Comparison of ENCODE assay signal across 22 cellular contexts in the genomic region with DNA sequence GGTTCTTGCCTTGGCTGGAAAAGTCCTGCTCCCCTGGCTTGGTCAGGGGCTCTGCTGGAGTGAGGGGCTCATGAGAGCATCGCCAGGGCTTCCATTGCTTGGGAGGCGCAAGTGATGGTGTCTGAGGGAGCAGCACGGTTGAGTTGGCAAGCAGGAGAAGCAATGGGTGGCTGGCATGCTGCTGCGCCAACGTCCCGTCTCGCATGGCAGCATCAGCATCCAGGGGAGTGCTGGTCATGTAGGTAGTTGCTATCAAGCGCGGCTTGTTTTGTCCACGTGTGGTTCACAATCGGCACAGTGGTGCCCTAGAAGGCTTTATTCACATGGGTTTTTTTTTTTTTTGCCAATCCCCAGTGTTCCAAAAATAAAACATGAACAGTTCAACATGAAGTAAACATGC. TPM values are rescaled to one million over a fixed set of nuclear protein-coding genes. Genes with fewer than 3 reads are reported as not detected.
DNase-seq lines count a peak whose midpoint lies in the region; ATAC-seq, FAIRE-seq and TF ChIP-seq lines count a peak whose summit lies in the region.
"Had no signal": no experiment of that assay in that cellular context is flagged by ENCODE, and none has a peak within 500 bp of the region (broad histone marks: within the 10 kb centered on the region; RNA-seq: fewer than 3 reads in every experiment).

No MANE protein-coding gene starts in this region.

- H3K9ac ChIP-seq in BLaER1 = no peak overlapping the region
- no peak overlapping the region for H3K9ac ChIP-seq in KMS-11
- H3K9ac ChIP-seq: BLaER1 treated with 17β-estradiol and CSF1 and Interleukin-3, amounts not matched to agents 10 nM and 100 nM had no signal

- peaks cover 43% of the 10 kb centered on the region for H3K4me1 ChIP-seq in BLaER1
- peaks cover 23% of the 10 kb centered on the region for H3K4me1 ChIP-seq in KMS-11 (ENCODE audit: low read depth, poor library complexity, severe bottlenecking)
- peaks cover 0 to 29% (median 20%) of the 10 kb centered on the region in 4 donors for H3K4me1 ChIP-seq in sigmoid colon
- H3K4me1 ChIP-seq in pancreas = peaks cover 0 to 6% (median 0%) of the 10 kb centered on the region in 3 donors

- H3K27ac ChIP-seq in BLaER1 (no peak overlapping the region), KMS-11 (peak overlapping the region; percentile 27; the same call in 1 of the 2 replicates), sigmoid colon (no peak overlapping the region), pancreas (no peak overlapping the region)
- H3K27ac ChIP-seq: BLaER1 treated with 17β-estradiol and CSF1 and Interleukin-3, amounts not matched to agents 10 nM and 100 nM; SJSA1 had no signal

- ATAC-seq in pancreas (no peak), GM18873 (IDR thresholded peaks at IDR 0.05; ENCODE audit: low FRiP score, unreplicated experiment) (no peak)

- FAIRE-seq in pancreas (lab: Jason Lieb, UNC) = no peak
- FAIRE-seq: GM18507, GM19239, H54, RCC 7860 had no signal

- TF ChIP-seq EP300 in sigmoid colon (IDR thresholded peaks at IDR 0.05) = no peak

- no peak for TF ChIP-seq CTCF in KMS-11 (conservative IDR thresholded peaks at IDR 0.05; ENCODE audit: low read depth, low read length)
- TF ChIP-seq CTCF in sigmoid colon (IDR thresholded peaks at IDR 0.05) = no peak
- TF ChIP-seq CTCF in pancreas (IDR thresholded peaks at IDR 0.05) = no peak
- no peak for TF ChIP-seq CTCF in GM10266 (IDR thresholded peaks at IDR 0.05; ENCODE audit: control insufficient read depth, insufficient read depth, low read depth, missing control alignments)

- H3K9me3 ChIP-seq in BLaER1 = no peaks in the 10 kb centered on the region
- no peaks in the 10 kb centered on the region for H3K9me3 ChIP-seq in sigmoid colon
- H3K9me3 ChIP-seq in pancreas = no peaks in the 10 kb centered on the region
- H3K9me3 ChIP-seq: BLaER1 treated with 17β-estradiol and CSF1 and Interleukin-3, amounts not matched to agents 10 nM and 100 nM; SJSA1 had no signal

- H3K4me3 ChIP-seq in BLaER1 (no peak overlapping the region), KMS-11 (IDR thresholded peaks at IDR 0.05; ENCODE audit: insufficient read depth, low read depth, low read length) (no peak overlapping the region), sigmoid colon (no peak overlapping the region), pancreas (no peak overlapping the region)
- H3K4me3 ChIP-seq: BLaER1 treated with 17β-estradiol and CSF1 and Interleukin-3, amounts not matched to agents 10 nM and 100 nM; SJSA1 had no signal

- intact Hi-C loops in sigmoid colon (cut with DNase I) (loop anchor here (10.0 kb wide), 1 partner anchor 166 kb away; no protein-coding TSS in a partner anchor), pancreas (cut with DNase I) (no loop called here)

- H4K20me1 ChIP-seq in BLaER1 (no peaks in the 10 kb centered on the region), KMS-11 (ENCODE audit: insufficient read depth) (no peaks in the 10 kb centered on the region)

- peak overlapping the region; percentile 36 for H3K4me2 ChIP-seq in BLaER1
- H3K4me2 ChIP-seq in KMS-11 = no peak overlapping the region

- TF ChIP-seq POLR2A in sigmoid colon (IDR thresholded peaks at IDR 0.05) = no peak

- 91% methylated on average over 11 of the region's 11 CpGs for WGBS in sigmoid colon, 2 donors
- WGBS in pancreas, 2 donors = 84 to 94% methylated on average over 11 of the region's 11 CpGs

- H3K36me3 ChIP-seq in BLaER1 (no peaks in the 10 kb centered on the region), KMS-11 (ENCODE audit: insufficient read depth) (no peaks in the 10 kb centered on the region), sigmoid colon (no peaks in the 10 kb centered on the region), pancreas (no peaks in the 10 kb centered on the region)

- H3K27me3 ChIP-seq in BLaER1 (no peaks in the 10 kb centered on the region), KMS-11 (ENCODE audit: insufficient read depth, low read depth) (no peaks in the 10 kb centered on the region), sigmoid colon (no peaks in the 10 kb centered on the region), pancreas (no peaks in the 10 kb centered on the region)
- H3K27me3 ChIP-seq: BLaER1 treated with 17β-estradiol and CSF1 and Interleukin-3, amounts not matched to agents 10 nM and 100 nM; SJSA1 had no signal

- H2AFZ ChIP-seq in KMS-11 (ENCODE audit: low read depth) = no peak overlapping the region

- no peaks in the 10 kb centered on the region for H3K79me2 ChIP-seq in KMS-11 (ENCODE audit: insufficient read depth, low read depth)

- peak; percentile 23 for DNase-seq in kidney tubule cell (ENCODE audit: low spot score)
- DNase-seq in sigmoid colon = peak; percentile 52
- no peak for DNase-seq in pancreas
- no peak for DNase-seq in GM10266 (ENCODE audit: extremely low spot score)
- DNase-seq: CD4-positive, alpha-beta memory T cell; DMS153; Karpas-422; NCI-H1694 treated with DMSO at 0.1 percent for 48 hours; NCI-H226; NCI-H510A treated with DMSO at 0.1 percent for 48 hours; NCI-H748 treated with DMSO at 0.1 percent for 48 hours; OCI-M1 had no signal

RNA-seq across cellular contexts. Expression of a gene that starts 3.8 kb away (rescaled TPM):
- 10 to 100 TPM in 1 of 4 donors, 1 to 10 TPM in 3; 4.4 to 11.9 (median 9.7) TPM for total RNA-seq in sigmoid colon
- polyA plus RNA-seq in sigmoid colon = 1 to 10 TPM in 2 of 3 donors, under 1 TPM in 1; 0.60 to 8.0 (median 2.3) TPM
- 1 to 10 TPM; 1.8 to 7.8 (median 3.5) TPM for total RNA-seq in pancreas
- 10 to 100 TPM in 1 of 2 donors, 1 to 10 TPM in 1; 8.4 to 15.9 TPM for polyA plus RNA-seq in pancreas
- total RNA-seq: G401 had no signal

RNA-seq across cellular contexts. Expression of a gene that starts 35.6 kb away (rescaled TPM):
- total RNA-seq in sigmoid colon (10 to 100 TPM; 44.7 to 93.1 (median 45.9) TPM), pancreas (10 to 100 TPM; 24.6 to 38.7 (median 28.5) TPM)
- polyA plus RNA-seq in sigmoid colon (10 to 100 TPM; 70.7 to 86.7 (median 76.3) TPM), pancreas (10 to 100 TPM; 33.5 to 38.3 TPM)

Comparison
In these comparisons a context has a peak if more than half of its experiments do, and no peak if none do; other contexts are left out.
1. DNase-seq: peak in kidney tubule cell (single experiment) and sigmoid colon (single experiment); none in pancreas (0 of 6) and GM10266 (single experiment).